14 cellular contexts compared by ENCODE assay signal in genomic region chr17:31386542-31387075, GRCh38. TPM values are rescaled to one million over a fixed set of nuclear protein-coding genes. Genes with fewer than 3 reads are reported as not detected.
DNase-seq lines count a peak whose midpoint lies in the region; TF ChIP-seq lines count a peak whose summit lies in the region.
"Had no signal": no experiment of that assay in that cellular context is flagged by ENCODE, and none has a peak within 500 bp of the region (broad histone marks: within the 10 kb centered on the region; RNA-seq: fewer than 3 reads in every experiment).

No MANE protein-coding gene starts in this region.

- in situ Hi-C loops in G401 (cut with HindIII; ENCODE audit: low sequenced_read_pairs) = loop anchor here (10.0 kb wide), 1 partner anchor 432 kb away; no protein-coding TSS in a partner anchor

- no peak overlapping the region for H3K4me3 ChIP-seq in AG10803 (ENCODE audit: low read length)
- H3K4me3 ChIP-seq: BLaER1, GM23338 had no signal

- no peak for TF ChIP-seq CTCF in AG10803 (conservative IDR thresholded peaks at IDR 0.05; ENCODE audit: low read length)

- DNase-seq in DMS 273 (lab: John Stamatoyannopoulos, UW; ENCODE audit: unreplicated experiment) (peak; percentile 39), DMS 273 treated with DMSO at 0.1 percent for 48 hours (lab: John Stamatoyannopoulos, UW) (no peak), AG10803 (ENCODE audit: low read depth) (peak; percentile 30), NCI-H524 treated with DMSO at 0.1 percent for 48 hours (lab: John Stamatoyannopoulos, UW) (peak; percentile 11), fibroblast of peridontal ligament (ENCODE audit: extremely low read depth) (peak; percentile 48), G401 (ENCODE audit: low spot score) (no peak), globus pallidus (ENCODE audit: low spot score) (no peak)
- DNase-seq in activated CD4-positive, CD25-positive, alpha-beta regulatory T cell treated with anti-CD3 and anti-CD28 coated beads, Interleukin-2, amount 50 U/mL, for 72 hours = no peak
- DNase-seq: AML-193; Caco-2; CD8-positive, alpha-beta memory T cell; H7 had no signal

RNA-seq across cellular contexts. Expression of gene RAB11FIP4, which starts 4.9 kb away (rescaled TPM):
- 29.4 and 34.1 TPM in 2 replicates for total RNA-seq in G401 (2014; rRNA removed; shearing (Covaris generic))

Comparison
In these comparisons a context has a peak if more than half of its experiments do, and no peak if none do; other contexts are left out.
1. DNase-seq: peak in DMS 273 (single experiment), AG10803 (single experiment), NCI-H524 treated with DMSO at 0.1 percent for 48 hours (single experiment) and fibroblast of peridontal ligament (single experiment); none in DMS 273 treated with DMSO at 0.1 percent for 48 hours (single experiment), G401 (single experiment), activated CD4-positive, CD25-positive, alpha-beta regulatory T cell treated with anti-CD3 and anti-CD28 coated beads, Interleukin-2, amount 50 U/mL, for 72 hours (single experiment) and globus pallidus (single experiment).